Comparison of ENCODE assay signal across 1 cellular context in genomic region chr12:27277846-27278260, GRCh38.
TF ChIP-seq lines count a peak whose summit lies in the region.

No MANE protein-coding gene starts in this region.

TF ChIP-seq in GM12878, 131 proteins besides CTCF, POLR2A, EP300 and RAD21 (continued from another document):
- TF ChIP-seq BACH1 (IDR thresholded peaks at IDR 0.05; ENCODE audit: borderline replicate concordance) (peak; percentile 80; the same call in 1 of the 2 replicates), SUPT20H (IDR thresholded peaks at IDR 0.05; ENCODE audit: borderline replicate concordance, control insufficient read depth, low read depth, low read length) (no peak), POU2F2 (IDR thresholded peaks at IDR 0.05; ENCODE audit: borderline replicate concordance, low read depth, low read length) (no peak), TCF7 (IDR thresholded peaks at IDR 0.05; ENCODE audit: borderline replicate concordance) (no peak), BMI1 (IDR thresholded peaks at IDR 0.05; ENCODE audit: borderline replicate concordance) (no peak), JUNB (IDR thresholded peaks at IDR 0.05) (peak; percentile 87)
- TF ChIP-seq, protein P1, sequence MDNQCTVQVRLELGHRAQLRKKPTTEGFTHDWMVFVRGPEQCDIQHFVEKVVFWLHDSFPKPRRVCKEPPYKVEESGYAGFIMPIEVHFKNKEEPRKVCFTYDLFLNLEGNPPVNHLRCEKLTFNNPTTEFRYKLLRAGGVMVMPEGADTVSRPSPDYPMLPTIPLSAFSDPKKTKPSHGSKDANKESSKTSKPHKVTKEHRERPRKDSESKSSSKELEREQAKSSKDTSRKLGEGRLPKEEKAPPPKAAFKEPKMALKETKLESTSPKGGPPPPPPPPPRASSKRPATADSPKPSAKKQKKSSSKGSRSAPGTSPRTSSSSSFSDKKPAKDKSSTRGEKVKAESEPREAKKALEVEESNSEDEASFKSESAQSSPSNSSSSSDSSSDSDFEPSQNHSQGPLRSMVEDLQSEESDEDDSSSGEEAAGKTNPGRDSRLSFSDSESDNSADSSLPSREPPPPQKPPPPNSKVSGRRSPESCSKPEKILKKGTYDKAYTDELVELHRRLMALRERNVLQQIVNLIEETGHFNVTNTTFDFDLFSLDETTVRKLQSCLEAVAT (IDR thresholded peaks at IDR 0.05) = peak; percentile 42; the same call in 1 of the 2 replicates
- TF ChIP-seq, protein P2, sequence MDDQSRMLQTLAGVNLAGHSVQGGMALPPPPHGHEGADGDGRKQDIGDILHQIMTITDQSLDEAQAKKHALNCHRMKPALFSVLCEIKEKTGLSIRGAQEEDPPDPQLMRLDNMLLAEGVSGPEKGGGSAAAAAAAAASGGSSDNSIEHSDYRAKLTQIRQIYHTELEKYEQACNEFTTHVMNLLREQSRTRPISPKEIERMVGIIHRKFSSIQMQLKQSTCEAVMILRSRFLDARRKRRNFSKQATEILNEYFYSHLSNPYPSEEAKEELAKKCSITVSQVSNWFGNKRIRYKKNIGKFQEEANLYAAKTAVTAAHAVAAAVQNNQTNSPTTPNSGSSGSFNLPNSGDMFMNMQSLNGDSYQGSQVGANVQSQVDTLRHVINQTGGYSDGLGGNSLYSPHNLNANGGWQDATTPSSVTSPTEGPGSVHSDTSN (IDR thresholded peaks at IDR 0.05; ENCODE audit: insufficient replicate concordance, low read depth, low read length) = no peak
TF ChIP-seq in GM12878: peak in this region for 28.
